In the genomic region with DNA sequence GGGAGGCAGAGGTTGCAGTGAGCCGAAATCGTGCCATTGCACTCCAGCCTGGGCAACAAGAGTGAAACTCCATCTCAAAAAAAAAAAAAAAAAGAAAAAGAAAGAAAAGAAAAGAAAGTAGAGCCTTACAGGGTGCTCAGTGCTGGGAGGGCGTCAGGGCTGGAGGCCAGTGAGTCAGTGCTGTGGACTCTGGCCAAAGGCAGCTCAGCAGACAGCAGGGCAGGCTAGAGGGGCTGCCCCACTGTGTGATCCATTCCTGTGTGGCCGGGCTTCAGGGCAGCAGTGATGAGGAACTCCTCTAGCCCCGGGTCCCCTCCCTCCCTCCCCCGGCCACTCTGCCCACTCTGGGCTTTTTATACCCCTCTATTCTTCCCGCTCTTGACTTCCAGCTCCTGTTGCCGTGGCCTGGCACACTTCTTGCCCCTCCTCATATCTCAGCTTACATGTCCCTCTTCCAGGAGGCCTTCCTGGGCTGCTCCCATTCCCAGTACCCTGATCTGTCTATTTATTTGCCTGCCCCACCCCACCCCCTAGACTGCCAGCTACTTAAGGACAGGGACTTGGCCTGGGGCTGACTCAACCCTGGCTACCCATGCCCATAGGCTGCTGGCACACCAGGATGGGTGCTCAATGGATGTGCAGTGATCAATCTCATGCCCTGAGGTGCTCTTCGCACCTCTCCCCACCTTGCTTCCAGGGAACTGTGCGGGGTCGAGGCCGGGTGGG, we compare ENCODE assay signal across 1 cellular context.
TF ChIP-seq lines count a peak whose summit lies in the region.

No MANE protein-coding gene starts in this region.

TF ChIP-seq in HCT116, 20 proteins besides CTCF, POLR2A, EP300 and RAD21 (continued from another document):
- TF ChIP-seq EGR1 (IDR thresholded peaks at IDR 0.05; ENCODE audit: low read depth) (no peak), ZNF274 (IDR thresholded peaks at IDR 0.05; ENCODE audit: low read depth, low read length) (no peak), SRF (IDR thresholded peaks at IDR 0.05; ENCODE audit: low read depth) (no peak), CBX3 (IDR thresholded peaks at IDR 0.05; ENCODE audit: low read depth) (no peak), POLR2AphosphoS5 (IDR thresholded peaks at IDR 0.05; ENCODE audit: low read depth, low read length) (no peak), SP1 (IDR thresholded peaks at IDR 0.05; ENCODE audit: low read depth) (no peak), ZFX (IDR thresholded peaks at IDR 0.05) (no peak), YY1 (IDR thresholded peaks at IDR 0.05; ENCODE audit: extremely low read depth, insufficient replicate concordance, low read depth, low read length) (no peak), TCF7L2 (IDR thresholded peaks at IDR 0.05; ENCODE audit: borderline replicate concordance, extremely low read depth, insufficient read depth, insufficient read length) (no peak)
- TF ChIP-seq, protein P1, sequence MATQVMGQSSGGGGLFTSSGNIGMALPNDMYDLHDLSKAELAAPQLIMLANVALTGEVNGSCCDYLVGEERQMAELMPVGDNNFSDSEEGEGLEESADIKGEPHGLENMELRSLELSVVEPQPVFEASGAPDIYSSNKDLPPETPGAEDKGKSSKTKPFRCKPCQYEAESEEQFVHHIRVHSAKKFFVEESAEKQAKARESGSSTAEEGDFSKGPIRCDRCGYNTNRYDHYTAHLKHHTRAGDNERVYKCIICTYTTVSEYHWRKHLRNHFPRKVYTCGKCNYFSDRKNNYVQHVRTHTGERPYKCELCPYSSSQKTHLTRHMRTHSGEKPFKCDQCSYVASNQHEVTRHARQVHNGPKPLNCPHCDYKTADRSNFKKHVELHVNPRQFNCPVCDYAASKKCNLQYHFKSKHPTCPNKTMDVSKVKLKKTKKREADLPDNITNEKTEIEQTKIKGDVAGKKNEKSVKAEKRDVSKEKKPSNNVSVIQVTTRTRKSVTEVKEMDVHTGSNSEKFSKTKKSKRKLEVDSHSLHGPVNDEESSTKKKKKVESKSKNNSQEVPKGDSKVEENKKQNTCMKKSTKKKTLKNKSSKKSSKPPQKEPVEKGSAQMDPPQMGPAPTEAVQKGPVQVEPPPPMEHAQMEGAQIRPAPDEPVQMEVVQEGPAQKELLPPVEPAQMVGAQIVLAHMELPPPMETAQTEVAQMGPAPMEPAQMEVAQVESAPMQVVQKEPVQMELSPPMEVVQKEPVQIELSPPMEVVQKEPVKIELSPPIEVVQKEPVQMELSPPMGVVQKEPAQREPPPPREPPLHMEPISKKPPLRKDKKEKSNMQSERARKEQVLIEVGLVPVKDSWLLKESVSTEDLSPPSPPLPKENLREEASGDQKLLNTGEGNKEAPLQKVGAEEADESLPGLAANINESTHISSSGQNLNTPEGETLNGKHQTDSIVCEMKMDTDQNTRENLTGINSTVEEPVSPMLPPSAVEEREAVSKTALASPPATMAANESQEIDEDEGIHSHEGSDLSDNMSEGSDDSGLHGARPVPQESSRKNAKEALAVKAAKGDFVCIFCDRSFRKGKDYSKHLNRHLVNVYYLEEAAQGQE (IDR thresholded peaks at IDR 0.05; ENCODE audit: low read depth), result no peak
- TF ChIP-seq, protein P2, sequence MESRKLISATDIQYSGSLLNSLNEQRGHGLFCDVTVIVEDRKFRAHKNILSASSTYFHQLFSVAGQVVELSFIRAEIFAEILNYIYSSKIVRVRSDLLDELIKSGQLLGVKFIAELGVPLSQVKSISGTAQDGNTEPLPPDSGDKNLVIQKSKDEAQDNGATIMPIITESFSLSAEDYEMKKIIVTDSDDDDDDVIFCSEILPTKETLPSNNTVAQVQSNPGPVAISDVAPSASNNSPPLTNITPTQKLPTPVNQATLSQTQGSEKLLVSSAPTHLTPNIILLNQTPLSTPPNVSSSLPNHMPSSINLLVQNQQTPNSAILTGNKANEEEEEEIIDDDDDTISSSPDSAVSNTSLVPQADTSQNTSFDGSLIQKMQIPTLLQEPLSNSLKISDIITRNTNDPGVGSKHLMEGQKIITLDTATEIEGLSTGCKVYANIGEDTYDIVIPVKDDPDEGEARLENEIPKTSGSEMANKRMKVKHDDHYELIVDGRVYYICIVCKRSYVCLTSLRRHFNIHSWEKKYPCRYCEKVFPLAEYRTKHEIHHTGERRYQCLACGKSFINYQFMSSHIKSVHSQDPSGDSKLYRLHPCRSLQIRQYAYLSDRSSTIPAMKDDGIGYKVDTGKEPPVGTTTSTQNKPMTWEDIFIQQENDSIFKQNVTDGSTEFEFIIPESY (IDR thresholded peaks at IDR 0.05; ENCODE audit: extremely low read depth, insufficient replicate concordance, low read length), result no peak
- TF ChIP-seq, protein P3, sequence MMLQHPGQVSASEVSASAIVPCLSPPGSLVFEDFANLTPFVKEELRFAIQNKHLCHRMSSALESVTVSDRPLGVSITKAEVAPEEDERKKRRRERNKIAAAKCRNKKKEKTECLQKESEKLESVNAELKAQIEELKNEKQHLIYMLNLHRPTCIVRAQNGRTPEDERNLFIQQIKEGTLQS (IDR thresholded peaks at IDR 0.05), result no peak
